Comparison of ENCODE assay signal across 8 cellular contexts in genomic region chr6:141484726-141485125, GRCh38.
A peak's percentile ranks its signal among the peaks of the same experiment; 100 is the strongest.
DNase-seq lines count a peak whose midpoint lies in the region; ATAC-seq and TF ChIP-seq lines count a peak whose summit lies in the region.

No MANE protein-coding gene starts in this region.

- H2AFZ ChIP-seq in osteoblast (ENCODE audit: low read length) = peak overlapping the region; percentile 63

- H3K27ac ChIP-seq in osteoblast (ENCODE audit: low read depth, low read length) = peak overlapping the region; percentile 90

- ATAC-seq in GM18499 (IDR thresholded peaks at IDR 0.05; ENCODE audit: insufficient read depth, unreplicated experiment) (peak; percentile 68), GM21515 (IDR thresholded peaks at IDR 0.05; ENCODE audit: unreplicated experiment) (peak; percentile 80), HG03565 (IDR thresholded peaks at IDR 0.05; ENCODE audit: unreplicated experiment) (peak; percentile 79)

- no peak for TF ChIP-seq CTCF in osteoblast (IDR thresholded peaks at IDR 0.05; ENCODE audit: extremely low read depth, low read depth, low read length)

- H3K27me3 ChIP-seq in osteoblast (ENCODE audit: insufficient read depth, low read length) = no peaks in the 10 kb centered on the region

- peak; percentile 37 for DNase-seq in activated CD4-positive, CD25-positive, alpha-beta regulatory T cell treated with anti-CD3 and anti-CD28 coated beads, Interleukin-2, amount 50 U/mL, for 72 hours
- DNase-seq in osteoblast (ENCODE audit: insufficient read length, low spot score, missing footprints) (no peak), GOT3 (lab: John Stamatoyannopoulos, UW) (no peak), DMS53 (lab: John Stamatoyannopoulos, UW) (no peak), NCI-H1417 (lab: John Stamatoyannopoulos, UW) (no peak)

- H3K36me3 ChIP-seq in osteoblast (ENCODE audit: insufficient read depth, low read length) = no peaks in the 10 kb centered on the region

- peaks cover 26% of the 10 kb centered on the region for H3K4me1 ChIP-seq in osteoblast (ENCODE audit: insufficient read depth, low read length)

- H3K79me2 ChIP-seq in osteoblast (ENCODE audit: insufficient read depth, low read length) = no peaks in the 10 kb centered on the region

- H4K20me1 ChIP-seq in osteoblast (ENCODE audit: insufficient read depth, low read length) = no peaks in the 10 kb centered on the region

- peak overlapping the region; percentile 86 for H3K4me2 ChIP-seq in osteoblast (ENCODE audit: insufficient read depth, low read length)

- no peaks in the 10 kb centered on the region for H3K9me3 ChIP-seq in osteoblast (ENCODE audit: low read depth, low read length)

- H3K4me3 ChIP-seq in osteoblast (ENCODE audit: insufficient read depth, low read length) = no peak overlapping the region
